19 cellular contexts compared by ENCODE assay signal in the genomic region with DNA sequence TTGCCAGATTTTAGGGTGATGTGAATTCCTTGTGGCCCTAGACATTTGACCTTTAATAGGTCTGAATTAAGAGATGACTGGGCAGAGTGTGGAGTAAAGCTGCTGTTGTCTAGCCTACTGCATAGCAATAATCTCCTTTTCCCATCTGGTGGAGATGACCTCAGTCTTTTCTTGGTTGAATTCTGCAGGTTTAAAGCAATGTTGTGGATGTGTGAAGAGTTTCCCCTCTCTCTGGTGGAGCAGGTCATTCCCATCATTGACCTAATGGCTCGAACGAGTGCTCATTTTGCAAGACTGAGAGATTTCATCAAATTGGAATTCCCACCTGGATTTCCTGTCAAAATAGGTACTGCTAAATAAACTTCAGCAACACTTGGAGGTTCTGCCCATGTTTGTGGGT. TPM values are rescaled to one million over a fixed set of nuclear protein-coding genes. Genes with fewer than 3 reads are reported as not detected.
DNase-seq lines count a peak whose midpoint lies in the region; ATAC-seq, FAIRE-seq and TF ChIP-seq lines count a peak whose summit lies in the region.
"Had no signal": no experiment of that assay in that cellular context is flagged by ENCODE, and none has a peak within 500 bp of the region (broad histone marks: within the 10 kb centered on the region; RNA-seq: fewer than 3 reads in every experiment).

No MANE protein-coding gene starts in this region.

- dilution Hi-C loops in IMR-90 (cut with HindIII; ENCODE audit: low sequenced_read_pairs, unreplicated experiment), result no loop called here

- H2AK9ac ChIP-seq in IMR-90 (replicated peaks; ENCODE audit: low read depth, low read length, poor library complexity), result no peak overlapping the region

- no peak overlapping the region for H2BK120ac ChIP-seq in IMR-90 (ENCODE audit: low read depth, low read length)

- no peak for TF ChIP-seq CTCF in activated CD8-positive, alpha-beta T cell treated with anti-CD3 and anti-CD28 coated beads for 36 hours (IDR thresholded peaks at IDR 0.05)
- no peak for TF ChIP-seq CTCF in CD4-positive, alpha-beta T cell (IDR thresholded peaks at IDR 0.05)
- TF ChIP-seq CTCF in IMR-90 (conservative IDR thresholded peaks at IDR 0.05; ENCODE audit: low read depth, low read length), result no peak
- no peak for TF ChIP-seq CTCF in bronchial epithelial cell (IDR thresholded peaks at IDR 0.05; ENCODE audit: insufficient read depth, low read length, severe bottlenecking)
- TF ChIP-seq CTCF in MCF 10A (IDR thresholded peaks at IDR 0.05; ENCODE audit: unreplicated experiment), result no peak

- H3K4ac ChIP-seq in IMR-90 (ENCODE audit: low read depth, low read length), result no peak overlapping the region

- peaks cover 30% of the 10 kb centered on the region for H3K36me3 Mint-ChIP-seq in activated CD8-positive, alpha-beta T cell treated with anti-CD3 and anti-CD28 coated beads for 36 hours (ENCODE audit: low read depth)
- peaks cover 60% of the 10 kb centered on the region for H3K36me3 Mint-ChIP-seq in activated CD8-positive, alpha-beta T cell treated with anti-CD3 and anti-CD28 coated beads, Interleukin-2, amount 10 ng/mL, durations not matched to agents 7 days and 5 days (ENCODE audit: low read depth)
- peaks cover 83% of the 10 kb centered on the region for H3K36me3 Mint-ChIP-seq in CD4-positive, alpha-beta T cell (ENCODE audit: low read depth)
- H3K36me3 Mint-ChIP-seq in MCF 10A (ENCODE audit: insufficient read depth, unreplicated experiment), result peaks cover 83% of the 10 kb centered on the region

- no peak overlapping the region for H4K91ac ChIP-seq in IMR-90 (ENCODE audit: insufficient read depth, low read depth, low read length)

- in situ Hi-C loops in IMR-90 (cut with MboI; ENCODE audit: low sequenced_read_pairs), result no loop called here

- BruUV-seq in IMR-90 (replicated peaks; lab: Mats Ljungman, UMichigan), result no TSS peak
- BruUV-seq in MCF 10A (replicated peaks; lab: Mats Ljungman, UMichigan), result no TSS peak

- no peak overlapping the region for H3K4me3 Mint-ChIP-seq in activated CD8-positive, alpha-beta T cell treated with anti-CD3 and anti-CD28 coated beads for 36 hours
- no peak overlapping the region for H3K4me3 Mint-ChIP-seq in activated CD8-positive, alpha-beta T cell treated with anti-CD3 and anti-CD28 coated beads, Interleukin-2, amount 10 ng/mL, durations not matched to agents 7 days and 5 days
- no peak overlapping the region for H3K4me3 Mint-ChIP-seq in CD4-positive, alpha-beta T cell
- no peak overlapping the region for H3K4me3 Mint-ChIP-seq in MCF 10A (ENCODE audit: unreplicated experiment)
- H3K4me3 Mint-ChIP-seq: CD4-positive, alpha-beta memory T cell had no signal

- no peak overlapping the region for H2AK5ac ChIP-seq in IMR-90 (ENCODE audit: low read depth, low read length)

- no peak overlapping the region for H4K8ac ChIP-seq in IMR-90 (ENCODE audit: low read depth in 2 of 2, low read length in 2 of 2)

- intact Hi-C loops in activated CD8-positive, alpha-beta T cell treated with anti-CD3 and anti-CD28 coated beads for 36 hours (cut with micrococcal nuclease), result no loop called here
- intact Hi-C loops in CD4-positive, alpha-beta T cell (cut with DNase I, micrococcal nuclease), result no loop called here
- intact Hi-C loops in IMR-90 (cut with micrococcal nuclease) (no loop called here), MCF 10A (cut with micrococcal nuclease) (no loop called here)

- CTCF ChIA-PET in activated CD8-positive, alpha-beta T cell treated with anti-CD3 and anti-CD28 coated beads for 36 hours (lab: Charles Lee), result interaction anchor here (1.0 kb wide), 1 partner anchor 19 kb away, joined by 3 read pairs; no protein-coding TSS in a partner anchor
- CTCF ChIA-PET in activated CD8-positive, alpha-beta T cell treated with anti-CD3 and anti-CD28 coated beads, Interleukin-2, amount 10 ng/mL, durations not matched to agents 7 days and 5 days (lab: Charles Lee), result no interaction called here
- CTCF ChIA-PET in CD4-positive, alpha-beta T cell (lab: Charles Lee), result no interaction called here
- CTCF ChIA-PET in IMR-90 (lab: Yijun Ruan, JAX) (interaction anchor here (0.6 kb wide), 1 partner anchor 417 kb away, joined by 4 read pairs; no protein-coding TSS in a partner anchor), MCF 10A (lab: Yijun Ruan, JAX) (no interaction called here)

- TF ChIP-seq RAD21 in IMR-90 (IDR thresholded peaks at IDR 0.05; ENCODE audit: low read length), result no peak

- H3K23ac ChIP-seq in IMR-90 (ENCODE audit: low read depth, low read length), result no peak overlapping the region

- no CpG with 5 or more reads among the region's 2 CpGs for WGBS in IMR-90 (ENCODE audit: extremely low coverage in 2 of 2, insufficient read length in 1 of 2), 2 experiments

- DNase-seq in activated CD8-positive, alpha-beta T cell treated with anti-CD3 and anti-CD28 coated beads for 36 hours, result no peak
- no peak for DNase-seq in activated CD8-positive, alpha-beta T cell treated with anti-CD3 and anti-CD28 coated beads, Interleukin-2, amount 10 ng/mL, durations not matched to agents 7 days and 5 days
- no peak for DNase-seq in CD4-positive, alpha-beta T cell
- DNase-seq in IMR-90 (no peak), bronchial epithelial cell (ENCODE audit: low read depth) (no peak), MCF 10A (ENCODE audit: unreplicated experiment) (no peak)
- DNase-seq: ACHN; C1 segment of cervical spinal cord; CD4-positive, alpha-beta memory T cell; COR-L47; DMS153; DMS79 treated with DMSO at 0.1 percent for 48 hours; EL; HCEC 1CT had no signal

- H3K4me1 ChIP-seq in IMR-90 (ENCODE audit: control insufficient read depth, insufficient read depth, low read length), result peaks cover 10% of the 10 kb centered on the region

- ATAC-seq in activated CD8-positive, alpha-beta T cell treated with anti-CD3 and anti-CD28 coated beads for 36 hours, result no peak
- no peak for ATAC-seq in activated CD8-positive, alpha-beta T cell treated with anti-CD3 and anti-CD28 coated beads, Interleukin-2, amount 10 ng/mL, durations not matched to agents 7 days and 5 days
- no peak for ATAC-seq in CD4-positive, alpha-beta T cell (ENCODE audit: poor library complexity)
- ATAC-seq in IMR-90 (ENCODE audit: low read depth) (no peak), GM18519 (IDR thresholded peaks at IDR 0.05; ENCODE audit: low FRiP score, unreplicated experiment) (no peak), GM18873 (IDR thresholded peaks at IDR 0.05; ENCODE audit: low FRiP score, unreplicated experiment) (no peak)

- H3K4me1 Mint-ChIP-seq in activated CD8-positive, alpha-beta T cell treated with anti-CD3 and anti-CD28 coated beads for 36 hours (ENCODE audit: low read depth), result peaks cover 13% of the 10 kb centered on the region
- peaks cover 2% of the 10 kb centered on the region for H3K4me1 Mint-ChIP-seq in activated CD8-positive, alpha-beta T cell treated with anti-CD3 and anti-CD28 coated beads, Interleukin-2, amount 10 ng/mL, durations not matched to agents 7 days and 5 days (ENCODE audit: low read depth)
- H3K4me1 Mint-ChIP-seq in CD4-positive, alpha-beta T cell (ENCODE audit: low read depth), result no peaks in the 10 kb centered on the region
- H3K4me1 Mint-ChIP-seq in MCF 10A (ENCODE audit: insufficient read depth, unreplicated experiment), result no peaks in the 10 kb centered on the region
- H3K4me1 Mint-ChIP-seq: CD4-positive, alpha-beta memory T cell had no signal

- H3K18ac ChIP-seq in IMR-90 (ENCODE audit: low read depth, low read length), result no peak overlapping the region; the same call in 1 of the 2 replicates

- no peak overlapping the region for H2BK15ac ChIP-seq in IMR-90 (ENCODE audit: low read depth, low read length)

- no peaks in the 10 kb centered on the region for H3K9me3 ChIP-seq in CD4-positive, alpha-beta T cell (ENCODE audit: control insufficient read depth, low read length)
- H3K9me3 ChIP-seq in IMR-90 (ENCODE audit: control insufficient read depth, insufficient read depth, low read length), result no peaks in the 10 kb centered on the region

- H3K9me1 ChIP-seq in IMR-90 (ENCODE audit: insufficient read depth, low read length), result peaks cover 15% of the 10 kb centered on the region

- no peaks in the 10 kb centered on the region for H3K27me3 ChIP-seq in CD4-positive, alpha-beta T cell (ENCODE audit: control insufficient read depth, insufficient read depth, low read length)
- no peaks in the 10 kb centered on the region for H3K27me3 ChIP-seq in IMR-90 (ENCODE audit: control insufficient read depth, insufficient read depth, low read length)
- no peaks in the 10 kb centered on the region for H3K27me3 ChIP-seq in bronchial epithelial cell (ENCODE audit: control insufficient read depth, insufficient read depth, low read length)

- H3K9me3 Mint-ChIP-seq in activated CD8-positive, alpha-beta T cell treated with anti-CD3 and anti-CD28 coated beads for 36 hours, result no peaks in the 10 kb centered on the region
- H3K9me3 Mint-ChIP-seq in activated CD8-positive, alpha-beta T cell treated with anti-CD3 and anti-CD28 coated beads, Interleukin-2, amount 10 ng/mL, durations not matched to agents 7 days and 5 days (ENCODE audit: insufficient read depth), result no peaks in the 10 kb centered on the region
- H3K9me3 Mint-ChIP-seq in CD4-positive, alpha-beta T cell, result no peaks in the 10 kb centered on the region
- H3K9me3 Mint-ChIP-seq in MCF 10A (ENCODE audit: unreplicated experiment), result no peaks in the 10 kb centered on the region
- H3K9me3 Mint-ChIP-seq: CD4-positive, alpha-beta memory T cell had no signal

- no peak overlapping the region for H3K9ac ChIP-seq in IMR-90 (ENCODE audit: low read depth, low read length)

- no peak overlapping the region for H3K56ac ChIP-seq in IMR-90 (ENCODE audit: extremely low read depth, insufficient read depth, low read length)

- peak overlapping the region; percentile 20 for H2BK5ac ChIP-seq in IMR-90 (ENCODE audit: low read depth, low read length, poor library complexity, severe bottlenecking)

- H4K20me1 ChIP-seq in IMR-90 (ENCODE audit: insufficient read depth, low read length), result peaks cover 12% of the 10 kb centered on the region

- peak; percentile 7 for FAIRE-seq in bronchial epithelial cell (lab: Jason Lieb, UNC)
- FAIRE-seq: D721Med, G401.6, GM12891 had no signal

- H3K27ac Mint-ChIP-seq in activated CD8-positive, alpha-beta T cell treated with anti-CD3 and anti-CD28 coated beads for 36 hours, result peak overlapping the region; percentile 32
- H3K27ac Mint-ChIP-seq in activated CD8-positive, alpha-beta T cell treated with anti-CD3 and anti-CD28 coated beads, Interleukin-2, amount 10 ng/mL, durations not matched to agents 7 days and 5 days, result no peak overlapping the region
- H3K27ac Mint-ChIP-seq in CD4-positive, alpha-beta T cell, result peak overlapping the region; percentile 9
- no peak overlapping the region for H3K27ac Mint-ChIP-seq in MCF 10A (ENCODE audit: low read depth, unreplicated experiment)

- H3K27ac ChIP-seq in CD4-positive, alpha-beta T cell (ENCODE audit: low read depth, low read length), result no peak overlapping the region
- peak overlapping the region; percentile 9; the same call in 1 of the 2 replicates for H3K27ac ChIP-seq in IMR-90 (ENCODE audit: insufficient read depth, low read length)

- POLR2A ChIA-PET in activated CD8-positive, alpha-beta T cell treated with anti-CD3 and anti-CD28 coated beads for 36 hours (lab: Charles Lee), result interaction anchor here (0.9 kb wide), 1 partner anchor 9 kb away, joined by 3 read pairs; no protein-coding TSS in a partner anchor
- POLR2A ChIA-PET in activated CD8-positive, alpha-beta T cell treated with anti-CD3 and anti-CD28 coated beads, Interleukin-2, amount 10 ng/mL, durations not matched to agents 7 days and 5 days (lab: Charles Lee), result no interaction called here
- POLR2A ChIA-PET in CD4-positive, alpha-beta T cell (lab: Charles Lee), result interaction anchor here (1.1 kb wide), 1 partner anchor 50 kb away, joined by 3 read pairs; no protein-coding TSS in a partner anchor
- POLR2A ChIA-PET in IMR-90 (lab: Charles Lee; ENCODE audit: unreplicated experiment), result no interaction called here
- POLR2A ChIA-PET in MCF 10A (lab: Yijun Ruan, JAX), result interaction anchor here (1.1 to 1.6 kb wide), 2 partner anchors 18 to 30 kb away, joined by 3 to 4 read pairs; partner anchors contain the start of gene ANKRD13A

- no peak overlapping the region for H2BK20ac ChIP-seq in IMR-90 (ENCODE audit: low read depth, low read length)

- H3K4me3 ChIP-seq in IMR-90 (ENCODE audit: insufficient read depth, low read depth, low read length) (no peak overlapping the region), bronchial epithelial cell (ENCODE audit: low read depth, low read length) (no peak overlapping the region)

- peaks cover 27 to 40% of the 10 kb centered on the region in 2 experiments for H3K79me1 ChIP-seq in IMR-90 (ENCODE audit: low read depth in 1 of 2, low read length in 2 of 2)

- H3K27me3 Mint-ChIP-seq in activated CD8-positive, alpha-beta T cell treated with anti-CD3 and anti-CD28 coated beads for 36 hours, result no peaks in the 10 kb centered on the region
- H3K27me3 Mint-ChIP-seq in activated CD8-positive, alpha-beta T cell treated with anti-CD3 and anti-CD28 coated beads, Interleukin-2, amount 10 ng/mL, durations not matched to agents 7 days and 5 days (ENCODE audit: low read depth), result no peaks in the 10 kb centered on the region
- H3K27me3 Mint-ChIP-seq in CD4-positive, alpha-beta T cell, result no peaks in the 10 kb centered on the region
- H3K27me3 Mint-ChIP-seq in MCF 10A (ENCODE audit: insufficient read depth, unreplicated experiment), result no peaks in the 10 kb centered on the region
- H3K27me3 Mint-ChIP-seq: CD4-positive, alpha-beta memory T cell had no signal

- peak overlapping the region; percentile 42; the same call in 1 of the 2 replicates for H4K5ac ChIP-seq in IMR-90 (ENCODE audit: low read depth, low read length)

- no peak overlapping the region for H3K4me2 ChIP-seq in IMR-90 (ENCODE audit: low read depth, low read length)

- no peak for TF ChIP-seq POLR2A in IMR-90 (IDR thresholded peaks at IDR 0.05; ENCODE audit: low read depth, low read length)

- H2AFZ ChIP-seq in IMR-90 (replicated peaks; ENCODE audit: low read length, poor library complexity), result no peak overlapping the region

- peaks cover 43% of the 10 kb centered on the region for H3K36me3 ChIP-seq in IMR-90 (ENCODE audit: control insufficient read depth, insufficient read depth, low read length)
- no peaks in the 10 kb centered on the region for H3K36me3 ChIP-seq in bronchial epithelial cell (ENCODE audit: control insufficient read depth, insufficient read depth, low read length)

- H3K14ac ChIP-seq in IMR-90 (replicated peaks; ENCODE audit: low read depth, low read length), result no peak overlapping the region

RNA-seq across cellular contexts. Expression of gene C12orf76, which starts 19.0 kb away (rescaled TPM):
- total RNA-seq in activated CD8-positive, alpha-beta T cell treated with anti-CD3 and anti-CD28 coated beads for 36 hours, result 10 to 100 TPM in 1 of 2 experiments, 1 to 10 TPM in 1; 9.7 to 11.0 TPM
- 10 to 100 TPM; 15.5 to 16.2 TPM for total RNA-seq in activated CD8-positive, alpha-beta T cell treated with anti-CD3 and anti-CD28 coated beads, Interleukin-2, amount 10 ng/mL, durations not matched to agents 7 days and 5 days
- 10 to 100 TPM in 1 of 2 experiments, 1 to 10 TPM in 1; 9.8 to 12.6 TPM for total RNA-seq in CD4-positive, alpha-beta T cell
- total RNA-seq in IMR-90 (2012; rRNA removed), result 5.0 and 6.7 TPM in 2 replicates
- 6.2 and 7.1 TPM in 2 replicates for polyA plus RNA-seq in IMR-90 (2012; rRNA removed)
- polyA plus RNA-seq in IMR-90 (2012; cell fraction: cytosol; rRNA removed), result 5.0 and 10.8 TPM in 2 replicates
- 8.1 and 15.5 TPM in 2 replicates for polyA plus RNA-seq in IMR-90 (2012; cell fraction: nucleus; rRNA removed; ENCODE audit: low replicate concordance)
- total RNA-seq in bronchial epithelial cell, result 12.8 and 17.9 TPM in 2 replicates
- 7.3 and 13.4 TPM in 2 replicates for total RNA-seq in MCF 10A (2022)

RNA-seq across cellular contexts. Expression of gene ANKRD13A, which starts 30.1 kb away (rescaled TPM):
- 10 to 100 TPM; 33.4 to 37.5 TPM for total RNA-seq in activated CD8-positive, alpha-beta T cell treated with anti-CD3 and anti-CD28 coated beads for 36 hours
- total RNA-seq in activated CD8-positive, alpha-beta T cell treated with anti-CD3 and anti-CD28 coated beads, Interleukin-2, amount 10 ng/mL, durations not matched to agents 7 days and 5 days, result 10 to 100 TPM; 76.0 to 78.1 TPM
- 10 to 100 TPM; 51.6 to 52.3 TPM for total RNA-seq in CD4-positive, alpha-beta T cell
- total RNA-seq in IMR-90 (2012; rRNA removed) (364 and 449 TPM in 2 replicates), bronchial epithelial cell (27.3 and 36.9 TPM in 2 replicates), MCF 10A (2022) (26.1 and 32.5 TPM in 2 replicates)
- polyA plus RNA-seq in IMR-90 (2012; rRNA removed), result 299 and 308 TPM in 2 replicates
- polyA plus RNA-seq in IMR-90 (2012; cell fraction: cytosol; rRNA removed), result 51.0 and 243 TPM in 2 replicates
- 516 and 695 TPM in 2 replicates for polyA plus RNA-seq in IMR-90 (2012; cell fraction: nucleus; rRNA removed; ENCODE audit: low replicate concordance)

RNA-seq across cellular contexts. Expression of gene GIT2, which starts 33.1 kb away (rescaled TPM):
- 10 to 100 TPM; 49.2 to 49.6 TPM for total RNA-seq in activated CD8-positive, alpha-beta T cell treated with anti-CD3 and anti-CD28 coated beads for 36 hours
- 10 to 100 TPM; 86.6 to 87.7 TPM for total RNA-seq in activated CD8-positive, alpha-beta T cell treated with anti-CD3 and anti-CD28 coated beads, Interleukin-2, amount 10 ng/mL, durations not matched to agents 7 days and 5 days
- total RNA-seq in CD4-positive, alpha-beta T cell, result 10 to 100 TPM; 68.6 to 70.7 TPM
- 60.5 and 71.9 TPM in 2 replicates for total RNA-seq in IMR-90 (2012; rRNA removed)
- 43.0 and 48.0 TPM in 2 replicates for polyA plus RNA-seq in IMR-90 (2012; rRNA removed)
- polyA plus RNA-seq in IMR-90 (2012; cell fraction: cytosol; rRNA removed), result 20.8 and 21.1 TPM in 2 replicates
- polyA plus RNA-seq in IMR-90 (2012; cell fraction: nucleus; rRNA removed; ENCODE audit: low replicate concordance), result 42.7 and 138 TPM in 2 replicates
- total RNA-seq in bronchial epithelial cell, result 21.9 and 22.4 TPM in 2 replicates
- 30.0 and 30.9 TPM in 2 replicates for total RNA-seq in MCF 10A (2022)

Comparison
In these comparisons a context has a peak if more than half of its experiments do, and no peak if none do; other contexts are left out.
1. H3K27ac Mint-ChIP-seq: peak in activated CD8-positive, alpha-beta T cell treated with anti-CD3 and anti-CD28 coated beads for 36 hours (single experiment) and CD4-positive, alpha-beta T cell (single experiment); none in activated CD8-positive, alpha-beta T cell treated with anti-CD3 and anti-CD28 coated beads, Interleukin-2, amount 10 ng/mL, durations not matched to agents 7 days and 5 days (single experiment) and MCF 10A (single experiment).
2. CTCF ChIA-PET loops: an anchor here in activated CD8-positive, alpha-beta T cell treated with anti-CD3 and anti-CD28 coated beads for 36 hours (1.0 kb wide) and IMR-90 (0.6 kb wide); none called in activated CD8-positive, alpha-beta T cell treated with anti-CD3 and anti-CD28 coated beads, Interleukin-2, amount 10 ng/mL, durations not matched to agents 7 days and 5 days, CD4-positive, alpha-beta T cell and MCF 10A.
3. POLR2A ChIA-PET loops: an anchor here in activated CD8-positive, alpha-beta T cell treated with anti-CD3 and anti-CD28 coated beads for 36 hours (0.9 kb wide), CD4-positive, alpha-beta T cell (1.1 kb wide) and MCF 10A (1.1 to 1.6 kb wide); none called in activated CD8-positive, alpha-beta T cell treated with anti-CD3 and anti-CD28 coated beads, Interleukin-2, amount 10 ng/mL, durations not matched to agents 7 days and 5 days and IMR-90.